ENCODE assay signal across 11 cellular contexts in genomic region chr17:31525801-31526549, GRCh38.
DNase-seq lines count a peak whose midpoint lies in the region; ATAC-seq and TF ChIP-seq lines count a peak whose summit lies in the region.
"Had no signal": no experiment of that assay in that cellular context is flagged by ENCODE, and none has a peak within 500 bp of the region (broad histone marks: within the 10 kb centered on the region; RNA-seq: fewer than 3 reads in every experiment).

No MANE protein-coding gene starts in this region.

- H3K4me3 ChIP-seq in AG04450 (ENCODE audit: low read depth, low read length) (no peak overlapping the region), hepatocyte (no peak overlapping the region), esophagus squamous epithelium (no peak overlapping the region)
- H3K4me3 ChIP-seq: psoas muscle, testis had no signal

- no peaks in the 10 kb centered on the region for H3K9me2 ChIP-seq in hepatocyte (replicated peaks; ENCODE audit: insufficient read depth)

- TF ChIP-seq POLR2A in esophagus squamous epithelium (IDR thresholded peaks at IDR 0.05) = no peak

- no peak overlapping the region for H3K4me2 ChIP-seq in hepatocyte

- TF ChIP-seq CTCF in AG04450 (IDR thresholded peaks at IDR 0.05; ENCODE audit: low read depth, low read length) (peak; percentile 46), hepatocyte (IDR thresholded peaks at IDR 0.05; ENCODE audit: poor library complexity) (peak; percentile 20), esophagus squamous epithelium (IDR thresholded peaks at IDR 0.05) (peak in 1 of 6 experiments; percentile 31)

- H3K9me3 ChIP-seq in AG04450 (ENCODE audit: control insufficient read depth, insufficient read depth, low read length) (peaks cover 31% of the 10 kb centered on the region), hepatocyte (ENCODE audit: low read depth) (no peaks in the 10 kb centered on the region), esophagus squamous epithelium (no peaks in the 10 kb centered on the region)
- H3K9me3 ChIP-seq: psoas muscle, testis had no signal

- WGBS in hepatocyte (ENCODE audit: low lambda C conversion rate, missing lambda C conversion rate) = 91% methylated on average over 21 of the region's 21 CpGs
- 79 to 80% methylated on average over 2 to 4 of the region's 21 CpGs for WGBS in esophagus squamous epithelium, 2 donors

- H3K4me1 ChIP-seq in hepatocyte (ENCODE audit: insufficient read depth) (no peaks in the 10 kb centered on the region), esophagus squamous epithelium (peaks cover 0 to 5% (median 4%) of the 10 kb centered on the region in 3 donors)
- H3K4me1 ChIP-seq: psoas muscle, testis had no signal

- POLR2A ChIA-PET in AG04450 (lab: Yijun Ruan, JAX) = no interaction called here

- CTCF ChIA-PET in AG04450 (lab: Charles Lee) = interaction anchor here (0.6 to 5.0 kb wide), 10 partner anchors 8 to 477 kb away, joined by 3 to 29 read pairs (median 6); no protein-coding TSS in a partner anchor

- intact Hi-C loops in esophagus squamous epithelium (cut with DNase I) = no loop called here

- H3K27ac ChIP-seq in AG04450 (ENCODE audit: low read depth, low read length) (no peak overlapping the region), hepatocyte (no peak overlapping the region), esophagus squamous epithelium (no peak overlapping the region)
- H3K27ac ChIP-seq: psoas muscle, testis had no signal

- DNase-seq in AG04450 (ENCODE audit: low read depth, low spot score) (no peak), RPMI7951 (ENCODE audit: low read depth) (peak; percentile 28), hepatocyte (ENCODE audit: low spot score) (no peak), NCI-H128 (lab: John Stamatoyannopoulos, UW; ENCODE audit: unreplicated experiment) (no peak), esophagus squamous epithelium (lab: John Stamatoyannopoulos, UW) (no peak), GM19240 (ENCODE audit: insufficient read length, low spot score) (no peak)
- DNase-seq in stimulated activated CD4-positive, alpha-beta T cell treated with anti-CD3 and anti-CD28 coated beads, Interleukin-15, amount 100 ng/mL, for 24 hours = no peak
- DNase-seq: NCI-H510A had no signal

- H3K27me3 ChIP-seq in AG04450 (ENCODE audit: control insufficient read depth, insufficient read depth, low read length) = no peaks in the 10 kb centered on the region
- H3K27me3 ChIP-seq in hepatocyte = no peaks in the 10 kb centered on the region
- H3K27me3 ChIP-seq in esophagus squamous epithelium = no peaks in the 10 kb centered on the region
- H3K27me3 ChIP-seq: testis had no signal

- H3K36me3 ChIP-seq in hepatocyte (replicated peaks; ENCODE audit: insufficient read depth, low read depth) (no peaks in the 10 kb centered on the region), esophagus squamous epithelium (peaks cover 0 to 94% (median 0%) of the 10 kb centered on the region in 3 donors)

- H3K79me2 ChIP-seq in hepatocyte = no peaks in the 10 kb centered on the region

- H2AFZ ChIP-seq in hepatocyte = no peak overlapping the region

- peak; percentile 26 for ATAC-seq in GM19397 (IDR thresholded peaks at IDR 0.05; ENCODE audit: unreplicated experiment)

- no peaks in the 10 kb centered on the region for H4K20me1 ChIP-seq in hepatocyte (ENCODE audit: insufficient read depth, poor library complexity, severe bottlenecking)
